In the genomic region with DNA sequence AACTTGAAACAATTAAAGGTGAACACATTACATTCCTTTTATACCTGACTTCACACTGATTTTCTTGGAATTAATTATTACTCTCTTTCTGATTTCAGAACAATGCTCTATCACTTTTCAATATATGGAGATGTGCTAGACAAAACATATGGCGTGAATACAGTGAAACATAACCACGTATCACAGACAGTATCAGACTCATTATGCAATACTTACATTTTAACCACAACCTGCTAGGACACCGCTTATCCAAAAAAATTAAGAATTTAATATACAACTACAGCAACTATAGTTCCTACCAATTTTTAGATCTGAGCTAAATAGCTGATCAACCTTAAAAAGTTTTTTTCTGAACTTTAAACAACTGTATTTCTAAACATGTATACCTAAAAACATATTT, we compare ENCODE assay signal across 21 cellular contexts. TPM values are rescaled to one million over a fixed set of nuclear protein-coding genes. Genes with fewer than 3 reads are reported as not detected.
DNase-seq lines count a peak whose midpoint lies in the region; ATAC-seq, FAIRE-seq and TF ChIP-seq lines count a peak whose summit lies in the region.
"Had no signal": no experiment of that assay in that cellular context is flagged by ENCODE, and none has a peak within 500 bp of the region (broad histone marks: within the 10 kb centered on the region; RNA-seq: fewer than 3 reads in every experiment).

No MANE protein-coding gene starts in this region.

- no peak overlapping the region for H2BK20ac ChIP-seq in IMR-90 (ENCODE audit: low read depth, low read length)

- no peak overlapping the region for H4K8ac ChIP-seq in IMR-90 (ENCODE audit: low read depth in 2 of 2, low read length in 2 of 2)

- TF ChIP-seq RAD21 in IMR-90 (IDR thresholded peaks at IDR 0.05; ENCODE audit: low read length), result no peak

- H3K9me3 ChIP-seq in IMR-90 (ENCODE audit: control insufficient read depth, insufficient read depth, low read length), result no peaks in the 10 kb centered on the region
- H3K9me3 ChIP-seq: BE2C had no signal

- no CpG with 5 or more reads among the region's 3 CpGs for WGBS in IMR-90 (ENCODE audit: extremely low coverage in 2 of 2, insufficient read length in 1 of 2), 2 experiments

- H3K18ac ChIP-seq in IMR-90 (ENCODE audit: low read depth, low read length), result no peak overlapping the region

- intact Hi-C loops in IMR-90 (cut with micrococcal nuclease), result no loop called here

- in situ Hi-C loops in IMR-90 (cut with MboI; ENCODE audit: low sequenced_read_pairs), result no loop called here

- DNase-seq in activated T-cell treated with anti-CD3 and anti-CD28 coated beads, Interleukin-2, amount 50 U/mL, for 24 hours, result no peak
- no peak for DNase-seq in activated T-cell treated with anti-CD3 and anti-CD28 coated beads, Interleukin-2, amount 50 U/mL, for 4 hours
- DNase-seq in IMR-90, result no peak
- DNase-seq in mesenteric fat pad (ENCODE audit: low spot score), result no peak
- DNase-seq in NK-92 (lab: John Stamatoyannopoulos, UW; ENCODE audit: unreplicated experiment), result no peak
- DNase-seq: ACHN; BE2C; C1 segment of cervical spinal cord; CD4-positive, CD25-positive, alpha-beta regulatory T cell; CD8-positive, alpha-beta memory T cell; COR-L47; DMS 273 treated with DMSO at 0.1 percent for 48 hours; DMS53; DND-41; EL; GM23248; HCEC 1CT had no signal

- peak overlapping the region; percentile 33 for H3K27ac Mint-ChIP-seq in activated T-cell treated with anti-CD3 and anti-CD28 coated beads, Interleukin-2, amount 50 U/mL, for 24 hours
- H3K27ac Mint-ChIP-seq: CD4-positive, CD25-positive, alpha-beta regulatory T cell had no signal

- no peaks in the 10 kb centered on the region; the same call in 1 of the 2 replicates for H3K4me1 ChIP-seq in IMR-90 (ENCODE audit: control insufficient read depth, insufficient read depth, low read length)
- H3K4me1 ChIP-seq: BE2C had no signal

- no peaks in the 10 kb centered on the region for H3K27me3 Mint-ChIP-seq in activated T-cell treated with anti-CD3 and anti-CD28 coated beads, Interleukin-2, amount 50 U/mL, for 24 hours
- no peaks in the 10 kb centered on the region for H3K27me3 Mint-ChIP-seq in activated T-cell treated with anti-CD3 and anti-CD28 coated beads, Interleukin-2, amount 50 U/mL, for 4 hours (ENCODE audit: low read depth)
- H3K27me3 Mint-ChIP-seq: CD4-positive, CD25-positive, alpha-beta regulatory T cell; CD8-positive, alpha-beta memory T cell had no signal

- dilution Hi-C loops in IMR-90 (cut with HindIII; ENCODE audit: low sequenced_read_pairs, unreplicated experiment), result no loop called here

- FAIRE-seq in endometrium (lab: Jason Lieb, UNC), result peak; percentile 45
- FAIRE-seq: GM12891, H54, HTR-8/SVneo had no signal

- H4K20me1 ChIP-seq in IMR-90 (ENCODE audit: insufficient read depth, low read length), result no peaks in the 10 kb centered on the region

- no peak overlapping the region for H3K4ac ChIP-seq in IMR-90 (ENCODE audit: low read depth, low read length)

- no peak overlapping the region for H3K14ac ChIP-seq in IMR-90 (replicated peaks; ENCODE audit: low read depth, low read length)

- no peaks in the 10 kb centered on the region for H3K9me3 Mint-ChIP-seq in activated T-cell treated with anti-CD3 and anti-CD28 coated beads, Interleukin-2, amount 50 U/mL, for 24 hours
- H3K9me3 Mint-ChIP-seq in activated T-cell treated with anti-CD3 and anti-CD28 coated beads, Interleukin-2, amount 50 U/mL, for 4 hours, result no peaks in the 10 kb centered on the region
- H3K9me3 Mint-ChIP-seq: CD4-positive, CD25-positive, alpha-beta regulatory T cell; CD8-positive, alpha-beta memory T cell had no signal

- peaks cover 28% of the 10 kb centered on the region for H3K36me3 ChIP-seq in IMR-90 (ENCODE audit: control insufficient read depth, insufficient read depth, low read length)

- H2BK5ac ChIP-seq in IMR-90 (ENCODE audit: low read depth, low read length, poor library complexity, severe bottlenecking), result no peak overlapping the region

- no peak overlapping the region for H3K4me2 ChIP-seq in IMR-90 (ENCODE audit: low read depth, low read length)

- H3K27ac ChIP-seq in IMR-90 (ENCODE audit: insufficient read depth, low read length), result no peak overlapping the region
- H3K27ac ChIP-seq: GM23248 had no signal

- H3K4me3 ChIP-seq in IMR-90 (ENCODE audit: insufficient read depth, low read depth, low read length), result no peak overlapping the region
- H3K4me3 ChIP-seq: GM23248 had no signal

- no peak overlapping the region for H4K91ac ChIP-seq in IMR-90 (ENCODE audit: insufficient read depth, low read depth, low read length)

- H2BK120ac ChIP-seq in IMR-90 (ENCODE audit: low read depth, low read length), result no peak overlapping the region

- BruUV-seq in IMR-90 (replicated peaks; lab: Mats Ljungman, UMichigan), result no TSS peak

- H2AK9ac ChIP-seq in IMR-90 (replicated peaks; ENCODE audit: low read depth, low read length, poor library complexity), result no peak overlapping the region

- H3K56ac ChIP-seq in IMR-90 (ENCODE audit: extremely low read depth, insufficient read depth, low read length), result no peak overlapping the region

- TF ChIP-seq POLR2A in IMR-90 (IDR thresholded peaks at IDR 0.05; ENCODE audit: low read depth, low read length), result no peak

- peaks cover 96% of the 10 kb centered on the region for H3K36me3 Mint-ChIP-seq in activated T-cell treated with anti-CD3 and anti-CD28 coated beads, Interleukin-2, amount 50 U/mL, for 24 hours (ENCODE audit: low read depth)
- H3K36me3 Mint-ChIP-seq in activated T-cell treated with anti-CD3 and anti-CD28 coated beads, Interleukin-2, amount 50 U/mL, for 4 hours (ENCODE audit: insufficient read depth), result peaks cover 64% of the 10 kb centered on the region

- no peak overlapping the region for H2AK5ac ChIP-seq in IMR-90 (ENCODE audit: low read depth, low read length)

- POLR2A ChIA-PET in IMR-90 (lab: Charles Lee; ENCODE audit: unreplicated experiment), result no interaction called here

- H3K4me3 Mint-ChIP-seq in activated T-cell treated with anti-CD3 and anti-CD28 coated beads, Interleukin-2, amount 50 U/mL, for 24 hours, result no peak overlapping the region
- no peak overlapping the region for H3K4me3 Mint-ChIP-seq in activated T-cell treated with anti-CD3 and anti-CD28 coated beads, Interleukin-2, amount 50 U/mL, for 4 hours
- H3K4me3 Mint-ChIP-seq: CD4-positive, CD25-positive, alpha-beta regulatory T cell; CD8-positive, alpha-beta memory T cell had no signal

- H2AFZ ChIP-seq in IMR-90 (replicated peaks; ENCODE audit: low read length, poor library complexity), result no peak overlapping the region
- H2AFZ ChIP-seq: GM23248 had no signal

- no peak overlapping the region for H2BK15ac ChIP-seq in IMR-90 (ENCODE audit: low read depth, low read length)

- no peak overlapping the region for H3K9ac ChIP-seq in IMR-90 (ENCODE audit: low read depth, low read length)
- H3K9ac ChIP-seq: GM23248 had no signal

- CTCF ChIA-PET in IMR-90 (lab: Yijun Ruan, JAX), result interaction anchor here (0.6 to 1.2 kb wide), 2 partner anchors 11 to 16 kb away, joined by 4 read pairs; no protein-coding TSS in a partner anchor

- no peaks in the 10 kb centered on the region for H3K9me1 ChIP-seq in IMR-90 (ENCODE audit: insufficient read depth, low read length)

- no peak for ATAC-seq in activated T-cell treated with anti-CD3 and anti-CD28 coated beads, Interleukin-2, amount 50 U/mL, for 4 hours
- no peak for ATAC-seq in IMR-90 (ENCODE audit: low read depth)

- TF ChIP-seq CTCF in IMR-90 (conservative IDR thresholded peaks at IDR 0.05; ENCODE audit: low read depth, low read length), result no peak

- no peak overlapping the region for H4K5ac ChIP-seq in IMR-90 (ENCODE audit: low read depth, low read length)

- H3K23ac ChIP-seq in IMR-90 (ENCODE audit: low read depth, low read length), result no peak overlapping the region

- H3K79me1 ChIP-seq in IMR-90 (ENCODE audit: low read depth in 1 of 2, low read length in 2 of 2), result peaks cover 15 to 44% of the 10 kb centered on the region in 2 experiments

- H3K4me1 Mint-ChIP-seq in activated T-cell treated with anti-CD3 and anti-CD28 coated beads, Interleukin-2, amount 50 U/mL, for 24 hours (ENCODE audit: low read depth), result peaks cover 47% of the 10 kb centered on the region
- H3K4me1 Mint-ChIP-seq in activated T-cell treated with anti-CD3 and anti-CD28 coated beads, Interleukin-2, amount 50 U/mL, for 4 hours (ENCODE audit: low read depth), result peaks cover 2% of the 10 kb centered on the region

- H3K27me3 ChIP-seq in IMR-90 (ENCODE audit: control insufficient read depth, insufficient read depth, low read length), result no peaks in the 10 kb centered on the region
- H3K27me3 ChIP-seq: BE2C had no signal

TF ChIP-seq in IMR-90, 13 proteins besides CTCF, POLR2A, EP300 and RAD21:
- peak; percentile 92 for TF ChIP-seq CEBPB (IDR thresholded peaks at IDR 0.05; ENCODE audit: low read depth, low read length)
- no peak for TF ChIP-seq MXI1 (IDR thresholded peaks at IDR 0.05; ENCODE audit: borderline replicate concordance, low read depth, low read length)
- no peak for TF ChIP-seq CHD1 (IDR thresholded peaks at IDR 0.05; ENCODE audit: low read depth, low read length)

RNA-seq across cellular contexts. Expression of gene HSPH1, which starts 9.9 kb away (rescaled TPM):
- 100 to 1,000 TPM; 312 to 333 (median 322) TPM for total RNA-seq in activated T-cell treated with anti-CD3 and anti-CD28 coated beads, Interleukin-2, amount 50 U/mL, for 4 hours
- total RNA-seq in IMR-90 (2012; rRNA removed), result 40.3 and 58.3 TPM in 2 replicates
- 35.4 and 36.8 TPM in 2 replicates for polyA plus RNA-seq in IMR-90 (2012; rRNA removed)
- polyA plus RNA-seq in IMR-90 (2012; cell fraction: cytosol; rRNA removed), result 6.7 and 13.1 TPM in 2 replicates
- 8.7 and 30.2 TPM in 2 replicates for polyA plus RNA-seq in IMR-90 (2012; cell fraction: nucleus; rRNA removed; ENCODE audit: low replicate concordance)
- 59.6 TPM for total RNA-seq in mesenteric fat pad

RNA-seq across cellular contexts. Expression of gene B3GLCT, which starts 47.9 kb away (rescaled TPM):
- 1 to 10 TPM; 3.7 to 4.1 (median 3.9) TPM for total RNA-seq in activated T-cell treated with anti-CD3 and anti-CD28 coated beads, Interleukin-2, amount 50 U/mL, for 4 hours
- total RNA-seq in IMR-90 (2012; rRNA removed), result 4.5 and 5.8 TPM in 2 replicates
- polyA plus RNA-seq in IMR-90 (2012; rRNA removed), result 1.7 and 2.0 TPM in 2 replicates
- 0.51 and 0.70 TPM in 2 replicates for polyA plus RNA-seq in IMR-90 (2012; cell fraction: cytosol; rRNA removed)
- polyA plus RNA-seq in IMR-90 (2012; cell fraction: nucleus; rRNA removed; ENCODE audit: low replicate concordance), result 0.20 and 1.0 TPM in 2 replicates
- 4.7 TPM for total RNA-seq in mesenteric fat pad
